In genomic region chr17:48576479-48577309, GRCh38 we compare ENCODE assay signal across 9 cellular contexts. TPM values are rescaled to one million over a fixed set of nuclear protein-coding genes. Genes with fewer than 3 reads are reported as not detected.
DNase-seq lines count a peak whose midpoint lies in the region; ATAC-seq and TF ChIP-seq lines count a peak whose summit lies in the region.
"Had no signal": no experiment of that assay in that cellular context is flagged by ENCODE, and none has a peak within 500 bp of the region (broad histone marks: within the 10 kb centered on the region; RNA-seq: fewer than 3 reads in every experiment).

No MANE protein-coding gene starts in this region.

- TF ChIP-seq CTCF in astrocyte of the spinal cord (IDR thresholded peaks at IDR 0.05; ENCODE audit: low read depth, low read length) (no peak), mesothelial cell of epicardium (IDR thresholded peaks at IDR 0.05; ENCODE audit: unreplicated experiment) (no peak)

- H3K4me3 ChIP-seq in astrocyte of the spinal cord (ENCODE audit: low read depth, low read length), result peak overlapping the region; percentile 77

- no peaks in the 10 kb centered on the region for H3K36me3 Mint-ChIP-seq in stimulated activated naive CD8-positive, alpha-beta T cell treated with anti-CD3 and anti-CD28 coated beads, Interleukin-15, Interleukin-2, amounts not matched to agents 100 ng/mL and 50 ng/mL, for 24 hours (ENCODE audit: low read depth)
- H3K36me3 Mint-ChIP-seq in mesothelial cell of epicardium, result peaks cover 21% of the 10 kb centered on the region

- peaks cover 45% of the 10 kb centered on the region for H3K27me3 Mint-ChIP-seq in stimulated activated naive CD8-positive, alpha-beta T cell treated with anti-CD3 and anti-CD28 coated beads, Interleukin-15, Interleukin-2, amounts not matched to agents 100 ng/mL and 50 ng/mL, for 24 hours
- H3K27me3 Mint-ChIP-seq in mesothelial cell of epicardium (ENCODE audit: low read depth), result no peaks in the 10 kb centered on the region

- peaks cover 34% of the 10 kb centered on the region for H3K4me1 Mint-ChIP-seq in stimulated activated naive CD8-positive, alpha-beta T cell treated with anti-CD3 and anti-CD28 coated beads, Interleukin-15, Interleukin-2, amounts not matched to agents 100 ng/mL and 50 ng/mL, for 24 hours (ENCODE audit: low read depth)
- peaks cover 86% of the 10 kb centered on the region for H3K4me1 Mint-ChIP-seq in mesothelial cell of epicardium

- DNase-seq in stimulated activated naive CD8-positive, alpha-beta T cell treated with anti-CD3 and anti-CD28 coated beads, Interleukin-15, Interleukin-2, amounts not matched to agents 100 U/mL and 50 U/mL, for 24 hours, result no peak
- peak; percentile 68 for DNase-seq in astrocyte of the spinal cord (ENCODE audit: low read depth, low spot score)
- DNase-seq in mesothelial cell of epicardium (ENCODE audit: low spot score in 2 of 2, unreplicated experiment in 2 of 2), result no peak
- no peak for DNase-seq in medulla oblongata (ENCODE audit: extremely low spot score)
- DNase-seq in putamen (ENCODE audit: low spot score), result no peak

- no peaks in the 10 kb centered on the region for H3K9me3 Mint-ChIP-seq in stimulated activated naive CD8-positive, alpha-beta T cell treated with anti-CD3 and anti-CD28 coated beads, Interleukin-15, Interleukin-2, amounts not matched to agents 100 ng/mL and 50 ng/mL, for 24 hours
- no peaks in the 10 kb centered on the region for H3K9me3 Mint-ChIP-seq in mesothelial cell of epicardium

- H3K27ac Mint-ChIP-seq in stimulated activated naive CD8-positive, alpha-beta T cell treated with anti-CD3 and anti-CD28 coated beads, Interleukin-15, Interleukin-2, amounts not matched to agents 100 ng/mL and 50 ng/mL, for 24 hours, result no peak overlapping the region
- peak overlapping the region; percentile 99 for H3K27ac Mint-ChIP-seq in mesothelial cell of epicardium

- ATAC-seq in stimulated activated naive CD8-positive, alpha-beta T cell treated with anti-CD3 and anti-CD28 coated beads, Interleukin-15, Interleukin-2, amounts not matched to agents 100 U/mL and 50 U/mL, for 24 hours, result no peak
- ATAC-seq in HG03378 (IDR thresholded peaks at IDR 0.05; ENCODE audit: unreplicated experiment), result no peak
- no peak for ATAC-seq in GM19455 (IDR thresholded peaks at IDR 0.05; ENCODE audit: unreplicated experiment)

- in situ Hi-C loops in astrocyte of the spinal cord (cut with HindIII; ENCODE audit: low sequenced_read_pairs), result no loop called here

- H3K4me3 Mint-ChIP-seq in stimulated activated naive CD8-positive, alpha-beta T cell treated with anti-CD3 and anti-CD28 coated beads, Interleukin-15, Interleukin-2, amounts not matched to agents 100 ng/mL and 50 ng/mL, for 24 hours, result peak overlapping the region; percentile 77
- peak overlapping the region; percentile 85 for H3K4me3 Mint-ChIP-seq in mesothelial cell of epicardium

RNA-seq across cellular contexts. Expression of gene HOXB4, which starts 1.5 kb away (rescaled TPM):
- total RNA-seq in mesothelial cell of epicardium, result 34.2 to 39.2 TPM (median 34.4 TPM) in 3 replicates

RNA-seq across cellular contexts. Expression of gene HOXB3, which starts 13.3 kb away (rescaled TPM):
- total RNA-seq in mesothelial cell of epicardium, result 282 to 303 TPM (median 282 TPM) in 3 replicates
- total RNA-seq: cerebellum had no signal

RNA-seq across cellular contexts. Expression of gene HOXB5, which starts 16.9 kb away (rescaled TPM):
- total RNA-seq in mesothelial cell of epicardium, result 28.6 to 32.4 TPM (median 31.1 TPM) in 3 replicates
- total RNA-seq: cerebellum had no signal

RNA-seq across cellular contexts. Expression of gene HOXB6, which starts 28.1 kb away (rescaled TPM):
- total RNA-seq in mesothelial cell of epicardium, result 56.4 to 63.1 TPM (median 59.7 TPM) in 3 replicates
- total RNA-seq: cerebellum had no signal

RNA-seq across cellular contexts. Expression of gene HOXB2, which starts 31.8 kb away (rescaled TPM):
- total RNA-seq in mesothelial cell of epicardium, result 46.6 to 47.2 TPM (median 46.7 TPM) in 3 replicates
- total RNA-seq: cerebellum had no signal
